In the genomic region with DNA sequence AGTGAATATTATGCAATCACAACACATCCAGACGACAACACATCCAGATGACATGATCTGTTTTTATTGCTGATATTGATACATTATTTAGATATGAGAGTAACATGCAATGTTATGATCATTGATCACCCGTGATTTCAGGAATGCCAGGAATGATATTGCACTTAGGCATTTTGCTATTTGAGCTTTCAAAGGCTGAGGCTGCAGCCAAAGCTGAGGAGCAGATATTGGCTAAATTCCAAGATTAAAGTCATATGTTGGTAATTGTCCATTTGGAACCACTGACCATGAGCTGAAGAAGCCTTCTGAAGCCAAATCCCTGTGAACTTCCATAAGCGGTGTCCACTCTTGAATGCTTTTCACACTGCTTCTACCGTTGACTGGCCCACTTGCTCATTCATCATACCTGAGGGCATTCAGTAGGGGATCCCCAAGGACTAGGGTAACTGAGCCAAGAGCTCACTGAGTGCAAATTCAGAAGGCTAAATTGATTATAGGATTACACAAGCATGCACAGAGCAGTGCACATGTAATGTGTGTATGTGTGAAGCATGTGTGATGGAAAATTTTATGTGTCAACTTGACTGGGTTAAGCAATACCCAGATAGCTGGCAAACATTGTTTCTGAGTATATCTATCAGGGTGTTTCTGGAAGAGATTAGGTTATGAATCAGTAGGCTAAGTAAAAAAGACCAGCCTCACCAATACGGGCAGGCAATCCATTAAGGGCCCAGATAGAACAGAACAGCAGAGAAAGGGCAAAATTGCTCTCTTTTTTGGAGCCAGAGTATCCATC, we compare ENCODE assay signal across 22 cellular contexts.
A peak's percentile ranks its signal among the peaks of the same experiment; 100 is the strongest.
DNase-seq lines count a peak whose midpoint lies in the region; ATAC-seq, FAIRE-seq and TF ChIP-seq lines count a peak whose summit lies in the region.
"Had no signal": no experiment of that assay in that cellular context is flagged by ENCODE, and none has a peak within 500 bp of the region (broad histone marks: within the 10 kb centered on the region; RNA-seq: fewer than 3 reads in every experiment).

No MANE protein-coding gene starts in this region.

- H3K27ac Mint-ChIP-seq in H9 = no peak overlapping the region
- no peak overlapping the region for H3K27ac Mint-ChIP-seq in astrocyte (ENCODE audit: unreplicated experiment)
- no peak overlapping the region for H3K27ac Mint-ChIP-seq in activated CD4-positive, alpha-beta T cell treated with anti-CD3 and anti-CD28 coated beads, Interleukin-2, amount 10 ng/mL, durations not matched to agents 7 days and 5 days
- no peak overlapping the region for H3K27ac Mint-ChIP-seq in endothelial cell (ENCODE audit: unreplicated experiment)
- no peak overlapping the region for H3K27ac Mint-ChIP-seq in naive thymus-derived CD8-positive, alpha-beta T cell

- H3K4me1 Mint-ChIP-seq in H9 = peaks cover 0 to 6% of the 10 kb centered on the region in 2 experiments; a peak in 1 of 4 replicates
- no peaks in the 10 kb centered on the region for H3K4me1 Mint-ChIP-seq in astrocyte (ENCODE audit: low read depth, unreplicated experiment)
- H3K4me1 Mint-ChIP-seq in activated CD4-positive, alpha-beta T cell treated with anti-CD3 and anti-CD28 coated beads, Interleukin-2, amount 10 ng/mL, durations not matched to agents 7 days and 5 days = no peaks in the 10 kb centered on the region
- no peaks in the 10 kb centered on the region for H3K4me1 Mint-ChIP-seq in endothelial cell (ENCODE audit: unreplicated experiment)
- H3K4me1 Mint-ChIP-seq in naive thymus-derived CD8-positive, alpha-beta T cell = no peaks in the 10 kb centered on the region

- H3K23me2 ChIP-seq in H9 (ENCODE audit: insufficient read length, low read depth, low read length, poor library complexity, severe bottlenecking) = no peaks in the 10 kb centered on the region

- H3K27me3 Mint-ChIP-seq in H9 (ENCODE audit: low read depth) (no peaks in the 10 kb centered on the region), astrocyte (ENCODE audit: low read depth, unreplicated experiment) (no peaks in the 10 kb centered on the region), endothelial cell (ENCODE audit: unreplicated experiment) (no peaks in the 10 kb centered on the region)
- H3K27me3 Mint-ChIP-seq in activated CD4-positive, alpha-beta T cell treated with anti-CD3 and anti-CD28 coated beads, Interleukin-2, amount 10 ng/mL, durations not matched to agents 7 days and 5 days = no peaks in the 10 kb centered on the region
- peaks cover 0 to 3% (median 0%) of the 10 kb centered on the region in 5 donors for H3K27me3 Mint-ChIP-seq in naive thymus-derived CD8-positive, alpha-beta T cell

- no peak overlapping the region for H3K4me2 ChIP-seq in H9 (ENCODE audit: insufficient read depth, insufficient read length, low read length)
- no peak overlapping the region for H3K4me2 ChIP-seq in astrocyte (ENCODE audit: low read length)
- H3K4me2 ChIP-seq: SK-N-SH had no signal

- H3K23ac ChIP-seq in H9 (ENCODE audit: insufficient read length, low read depth, low read length) = no peak overlapping the region

- H3K4me3 Mint-ChIP-seq in H9 (no peak overlapping the region), astrocyte (ENCODE audit: unreplicated experiment) (no peak overlapping the region), endothelial cell (ENCODE audit: unreplicated experiment) (no peak overlapping the region)
- no peak overlapping the region for H3K4me3 Mint-ChIP-seq in activated CD4-positive, alpha-beta T cell treated with anti-CD3 and anti-CD28 coated beads, Interleukin-2, amount 10 ng/mL, durations not matched to agents 7 days and 5 days
- H3K4me3 Mint-ChIP-seq in naive thymus-derived CD8-positive, alpha-beta T cell = no peak overlapping the region

- H2BK12ac ChIP-seq in H9 (ENCODE audit: insufficient read length, low read depth, low read length) = no peak overlapping the region

- no peak overlapping the region for H2BK15ac ChIP-seq in H9 (ENCODE audit: low read depth, low read length)

- no peak overlapping the region for H2BK120ac ChIP-seq in H9 (ENCODE audit: low read depth, low read length, poor library complexity, severe bottlenecking)

- no peak overlapping the region for H4K91ac ChIP-seq in H9 (ENCODE audit: insufficient read length, low read depth, low read length)

- no peaks in the 10 kb centered on the region for H3K79me1 ChIP-seq in H9 (ENCODE audit: insufficient read depth, low read depth, low read length, poor library complexity, severe bottlenecking)

- no peak overlapping the region for H2BK20ac ChIP-seq in H9 (ENCODE audit: low read depth, low read length, poor library complexity, severe bottlenecking)

- H3K27ac ChIP-seq in H9 (ENCODE audit: insufficient read length, low read depth, low read length) (no peak overlapping the region), astrocyte (ENCODE audit: low read depth, low read length) (no peak overlapping the region)
- H3K27ac ChIP-seq: C4-2B, Peyer's patch had no signal

- TF ChIP-seq CTCF in GM10266 (IDR thresholded peaks at IDR 0.05; ENCODE audit: control insufficient read depth, insufficient read depth, low read depth, missing control alignments) (no peak), H9 (conservative IDR thresholded peaks at IDR 0.05) (no peak), astrocyte (IDR thresholded peaks at IDR 0.05; ENCODE audit: insufficient read depth, low read depth, low read length) (no peak), endothelial cell (IDR thresholded peaks at IDR 0.05; ENCODE audit: unreplicated experiment) (no peak)

- peak overlapping the region; percentile 10 for H2AFZ ChIP-seq in H9 (ENCODE audit: low read length)
- no peak overlapping the region for H2AFZ ChIP-seq in astrocyte (ENCODE audit: low read depth, low read length)

- H3K79me2 ChIP-seq in H9 (ENCODE audit: insufficient read depth, low read length) (no peaks in the 10 kb centered on the region), astrocyte (ENCODE audit: insufficient read depth, low read length) (no peaks in the 10 kb centered on the region)

- DNase-seq in GM10266 (ENCODE audit: extremely low spot score) (peak; percentile 1), H9 (no peak), astrocyte (ENCODE audit: low read depth) (peak; percentile 2), kidney tubule cell (ENCODE audit: low spot score) (peak; percentile 21), endothelial cell (ENCODE audit: low spot score) (no peak), left lobe of liver (ENCODE audit: low spot score) (no peak)
- DNase-seq in activated CD4-positive, alpha-beta T cell treated with anti-CD3 and anti-CD28 coated beads, Interleukin-2, amount 10 ng/mL, durations not matched to agents 7 days and 5 days = no peak
- DNase-seq in naive thymus-derived CD8-positive, alpha-beta T cell = no peak
- DNase-seq: ACHN; DMS79; KG1; NCI-H1417; NCI-H1930; NCI-H446 treated with DMSO at 0.1 percent for 48 hours; NCI-H69; NK-92 treated with Interleukin-12 subunit alpha and Interleukin-12 subunit beta, amount 100 ng/mL, for 24 hours; Peyer's patch; SHP77; SK-N-SH had no signal

- no peak overlapping the region for H2BK5ac ChIP-seq in H9 (ENCODE audit: insufficient read length, low read length)

- H3K9ac ChIP-seq in H9 (ENCODE audit: extremely low read depth, insufficient read length, low read length) (no peak overlapping the region), astrocyte (ENCODE audit: low read length) (no peak overlapping the region)
- H3K9ac ChIP-seq: SK-N-SH had no signal

- H3K4me1 ChIP-seq in H9 (ENCODE audit: insufficient read depth, low read length) (no peaks in the 10 kb centered on the region), astrocyte (ENCODE audit: insufficient read depth, low read length) (no peaks in the 10 kb centered on the region)
- H3K4me1 ChIP-seq: Peyer's patch had no signal

- H3K4me3 ChIP-seq in astrocyte (ENCODE audit: insufficient read depth, low read depth, low read length) = no peak overlapping the region
- H3K4me3 ChIP-seq: HAP-1, Peyer's patch had no signal

- H3K56ac ChIP-seq in H9 (ENCODE audit: insufficient read length, low read depth, low read length) = no peak overlapping the region

- no peaks in the 10 kb centered on the region for H3K27me3 ChIP-seq in H9 (ENCODE audit: insufficient read depth, low read length)
- no peaks in the 10 kb centered on the region for H3K27me3 ChIP-seq in astrocyte (ENCODE audit: insufficient read depth, low read length)
- H3K27me3 ChIP-seq: Peyer's patch had no signal

- H4K5ac ChIP-seq in H9 (ENCODE audit: insufficient read length, low read depth, low read length) = no peak overlapping the region

- H3K9me3 ChIP-seq in H9 (ENCODE audit: control insufficient read depth, low read depth, low read length) = no peaks in the 10 kb centered on the region
- H3K9me3 ChIP-seq in astrocyte (ENCODE audit: insufficient read depth, low read depth, low read length) = no peaks in the 10 kb centered on the region
- H3K9me3 ChIP-seq: HAP-1, Peyer's patch, SK-N-SH had no signal

- H4K20me1 ChIP-seq in H9 (ENCODE audit: control insufficient read depth, insufficient read depth, insufficient read length) (no peaks in the 10 kb centered on the region), astrocyte (ENCODE audit: insufficient read depth, low read length) (no peaks in the 10 kb centered on the region)

- no peaks in the 10 kb centered on the region for H3K9me3 Mint-ChIP-seq in H9
- no peaks in the 10 kb centered on the region for H3K9me3 Mint-ChIP-seq in astrocyte (ENCODE audit: unreplicated experiment)
- H3K9me3 Mint-ChIP-seq in activated CD4-positive, alpha-beta T cell treated with anti-CD3 and anti-CD28 coated beads, Interleukin-2, amount 10 ng/mL, durations not matched to agents 7 days and 5 days = no peaks in the 10 kb centered on the region
- no peaks in the 10 kb centered on the region for H3K9me3 Mint-ChIP-seq in endothelial cell (ENCODE audit: unreplicated experiment)
- H3K9me3 Mint-ChIP-seq in naive thymus-derived CD8-positive, alpha-beta T cell = no peaks in the 10 kb centered on the region

- H3K4ac ChIP-seq in H9 (ENCODE audit: low read depth, low read length) = no peak overlapping the region

- H3K36me3 ChIP-seq in astrocyte (ENCODE audit: insufficient read depth, low read length) = no peaks in the 10 kb centered on the region
- H3K36me3 ChIP-seq: HAP-1, Peyer's patch had no signal

- POLR2A ChIA-PET in activated CD4-positive, alpha-beta T cell treated with anti-CD3 and anti-CD28 coated beads, Interleukin-2, amount 10 ng/mL, durations not matched to agents 7 days and 5 days (lab: Charles Lee) = no interaction called here
- POLR2A ChIA-PET in naive thymus-derived CD8-positive, alpha-beta T cell (lab: Charles Lee) = no interaction called here

- CTCF ChIA-PET in activated CD4-positive, alpha-beta T cell treated with anti-CD3 and anti-CD28 coated beads, Interleukin-2, amount 10 ng/mL, durations not matched to agents 7 days and 5 days (lab: Charles Lee) = no interaction called here

- ATAC-seq in naive thymus-derived CD8-positive, alpha-beta T cell = no peak
- ATAC-seq in left lobe of liver = no peak

- H3T11ph ChIP-seq in H9 (ENCODE audit: low read length) = no peak overlapping the region

- no peak overlapping the region for H3K14ac ChIP-seq in H9 (ENCODE audit: insufficient read depth, low read length)

- FAIRE-seq in astrocyte (lab: Jason Lieb, UNC) = no peak
- FAIRE-seq: D721Med had no signal

- no peak overlapping the region for H4K8ac ChIP-seq in H9 (replicated peaks; ENCODE audit: insufficient read length, low read depth, low read length)

- WGBS in H9 (ENCODE audit: extremely low coverage, insufficient read length, low lambda C conversion rate) = no CpG with 5 or more reads among the region's 5 CpGs

- H2AK5ac ChIP-seq in H9 (ENCODE audit: insufficient read length, low read length) = no peak overlapping the region

- no peak overlapping the region for H3K18ac ChIP-seq in H9 (ENCODE audit: insufficient read length, low read depth, low read length)

- H3K36me3 Mint-ChIP-seq in H9 (ENCODE audit: insufficient read depth in 1 of 3, low read depth in 3 of 3) (no peaks in the 10 kb centered on the region), astrocyte (ENCODE audit: low read depth, unreplicated experiment) (no peaks in the 10 kb centered on the region), endothelial cell (ENCODE audit: low read depth, unreplicated experiment) (no peaks in the 10 kb centered on the region)
- H3K36me3 Mint-ChIP-seq in activated CD4-positive, alpha-beta T cell treated with anti-CD3 and anti-CD28 coated beads, Interleukin-2, amount 10 ng/mL, durations not matched to agents 7 days and 5 days (ENCODE audit: low read depth) = no peaks in the 10 kb centered on the region
- H3K36me3 Mint-ChIP-seq in naive thymus-derived CD8-positive, alpha-beta T cell = no peaks in the 10 kb centered on the region

Comparison
In these comparisons a context has a peak if more than half of its experiments do, and no peak if none do; other contexts are left out.
1. DNase-seq: peak in GM10266 (single experiment), astrocyte (single experiment) and kidney tubule cell (single experiment); none in H9 (single experiment), activated CD4-positive, alpha-beta T cell treated with anti-CD3 and anti-CD28 coated beads, Interleukin-2, amount 10 ng/mL, durations not matched to agents 7 days and 5 days (single experiment), endothelial cell (single experiment), naive thymus-derived CD8-positive, alpha-beta T cell (0 of 10) and left lobe of liver (single experiment).